ENCODE assay signal across 12 cellular contexts in genomic region chr1:17321991-17322390, GRCh38. TPM values are rescaled to one million over a fixed set of nuclear protein-coding genes. Genes with fewer than 3 reads are reported as not detected.
DNase-seq lines count a peak whose midpoint lies in the region; ATAC-seq, FAIRE-seq and TF ChIP-seq lines count a peak whose summit lies in the region.
"Not testable (repeated sequence)": the region's sequence is repeated elsewhere in the genome, so short reads cannot be mapped to it uniquely, and the experiment has no call there.
"Had no signal": no experiment of that assay in that cellular context is flagged by ENCODE, and none has a peak within 500 bp of the region (broad histone marks: within the 10 kb centered on the region; RNA-seq: fewer than 3 reads in every experiment).

No MANE protein-coding gene starts in this region.

- not testable (repeated sequence) for DNase-seq in K562 (ENCODE audit: extremely low read depth in 1 of 4, low spot score in 3 of 4); pancreas
- peak; percentile 39 to 53 for DNase-seq in left colon
- DNase-seq in mucosa of descending colon, result peak in 2 of 3 donors; percentile 58 to 83
- DNase-seq in small intestine, result peak; percentile 84
- DNase-seq in transverse colon, result peak; percentile 40

- not testable (repeated sequence) for H3K9me1 ChIP-seq in K562 (ENCODE audit: control insufficient read depth, insufficient read depth, low read length)

- not testable (repeated sequence) for TF ChIP-seq EP300 in K562 (IDR thresholded peaks at IDR 0.05; ENCODE audit: low read length)
- TF ChIP-seq EP300 in transverse colon (IDR thresholded peaks at IDR 0.05; ENCODE audit: low read depth), result peak; percentile 76

- H3K27ac ChIP-seq in K562 (ENCODE audit: extremely low read depth, low read depth, low read length); pancreas; small intestine (ENCODE audit: low read depth in 1 of 2, low read length in 1 of 2); transverse colon: not testable (repeated sequence)

- WGBS in K562 (ENCODE audit: insufficient coverage, low coverage, missing lambda C conversion rate), result 3% methylated on average over 4 of the region's 4 CpGs
- 67 to 68% methylated on average over 4 of the region's 4 CpGs for WGBS in pancreas, 2 donors
- 14 to 56% (median 39%) methylated on average over 4 of the region's 4 CpGs for WGBS in small intestine, 3 donors
- 17 to 59% methylated on average over 1 to 4 of the region's 4 CpGs for WGBS in transverse colon (ENCODE audit: low coverage in 1 of 2), 2 donors

- not testable (repeated sequence) for H4K20me1 ChIP-seq in K562 (replicated peaks; ENCODE audit: control insufficient read depth, insufficient read depth, low read length)

- not testable (repeated sequence) for H2AFZ ChIP-seq in K562 (ENCODE audit: low read depth, low read length)

- BruUV-seq in K562 (replicated peaks; lab: Mats Ljungman, UMichigan), result not testable (repeated sequence)

- POLR2A ChIA-PET in K562 (lab: Yijun Ruan, JAX), result interaction anchor here (0.8 to 1.0 kb wide), 2 partner anchors 9 to 61 kb away, joined by 4 read pairs; no protein-coding TSS in a partner anchor

- not testable (repeated sequence) for H3K4me2 ChIP-seq in K562 (ENCODE audit: insufficient read depth, low read length)

- CTCF ChIA-PET in K562 (lab: Yijun Ruan, JAX; ENCODE audit: low intra/inter-chr PET ratio), result not testable (repeated sequence)

- not testable (repeated sequence) for H3K36me3 ChIP-seq in K562 (ENCODE audit: control insufficient read depth, insufficient read depth, low read length); mucosa of descending colon (ENCODE audit: low read depth); pancreas; small intestine (ENCODE audit: control insufficient read depth in 2 of 2, insufficient read depth in 2 of 2, low read length in 2 of 2); transverse colon

- TF ChIP-seq POLR2A in K562 (conservative IDR thresholded peaks at IDR 0.05); transverse colon (IDR thresholded peaks at IDR 0.05): not testable (repeated sequence)

- peaks cover 16 to 31% of the 10 kb centered on the region in 2 experiments; a peak in 4 of 5 replicates for H3K27me3 ChIP-seq in K562 (ENCODE audit: control insufficient read depth in 2 of 2, insufficient read depth in 2 of 2, low read length in 2 of 2)
- not testable (repeated sequence) for H3K27me3 ChIP-seq in pancreas; small intestine (ENCODE audit: control insufficient read depth in 2 of 2, insufficient read depth in 2 of 2, low read length in 2 of 2); transverse colon

- H3K4me3 ChIP-seq in K562; mucosa of descending colon; pancreas; small intestine (ENCODE audit: low read depth in 1 of 2, low read length in 2 of 2); transverse colon: not testable (repeated sequence)

- not testable (repeated sequence) for H3K9ac ChIP-seq in K562 (ENCODE audit: insufficient read depth in 1 of 2, low read depth in 2 of 2, low read length in 2 of 2)

- in situ Hi-C loops in K562 (cut with MboI); transverse colon (cut with MboI; ENCODE audit: low pct_ligation_motif_present in 1 of 4, low pct_unique_long_range_greater_than_20kb in 1 of 4, low sequenced_read_pairs in 3 of 4): not testable (repeated sequence)

- TF ChIP-seq CTCF in K562 (IDR thresholded peaks at IDR 0.05 in 2 of 3, conservative IDR thresholded peaks at IDR 0.05 in 1 of 3; ENCODE audit: insufficient read depth in 2 of 3, low read depth in 1 of 3, low read length in 3 of 3); mucosa of descending colon (IDR thresholded peaks at IDR 0.05); pancreas (IDR thresholded peaks at IDR 0.05); transverse colon (IDR thresholded peaks at IDR 0.05): not testable (repeated sequence)

- intact Hi-C loops in K562 (cut with micrococcal nuclease); left colon (cut with DNase I, micrococcal nuclease); mucosa of descending colon (cut with DNase I, micrococcal nuclease); pancreas (cut with DNase I); transverse colon (cut with DNase I; ENCODE audit: low total_unique reads): not testable (repeated sequence)

- H3K9me3 ChIP-seq in K562 (replicated peaks; ENCODE audit: control insufficient read depth, insufficient read depth, low read depth, low read length); mucosa of descending colon; pancreas; small intestine (ENCODE audit: control insufficient read depth, low read depth); transverse colon: not testable (repeated sequence)

- FAIRE-seq in K562 (lab: Jason Lieb, UNC); small intestine (lab: Jason Lieb, UNC): not testable (repeated sequence)
- peak; percentile 70 for FAIRE-seq in pancreas (lab: Jason Lieb, UNC)

- not testable (repeated sequence) for ATAC-seq in K562, pancreas
- ATAC-seq in left colon (peak; percentile 97), mucosa of descending colon (peak; percentile 98)

- H3K79me2 ChIP-seq in K562 (ENCODE audit: control insufficient read depth, insufficient read depth, low read length), result not testable (repeated sequence)

- not testable (repeated sequence) for TF ChIP-seq RAD21 in K562 (CRISPR knock-in tag; conservative IDR thresholded peaks at IDR 0.05 in 1 of 2, IDR thresholded peaks at IDR 0.05 in 1 of 2)

- not testable (repeated sequence) for H3K4me1 ChIP-seq in K562 (replicated peaks in 1 of 2; ENCODE audit: control insufficient read depth in 2 of 2, insufficient read depth in 2 of 2, low read length in 2 of 2); mucosa of descending colon (ENCODE audit: low read depth); pancreas; small intestine (ENCODE audit: control insufficient read depth in 2 of 2, insufficient read depth in 1 of 2, low read depth in 1 of 2, low read length in 1 of 2); transverse colon

TF ChIP-seq in K562, 482 proteins besides CTCF, POLR2A, EP300 and RAD21 (continues in another document):
- peak; percentile 35; the same call in 1 of the 2 replicates for TF ChIP-seq ARID1B (IDR thresholded peaks at IDR 0.05)
- TF ChIP-seq CBFA2T2 (conservative IDR thresholded peaks at IDR 0.05), result peak; percentile 47

RNA-seq across cellular contexts. Expression of gene PADI4, which starts 14.0 kb away (rescaled TPM):
- 0.37 and 0.81 TPM in 2 replicates for total RNA-seq in K562 (2011; cell fraction: chromatin; rRNA removed; ENCODE audit: low replicate concordance)
- total RNA-seq in K562 (2011; cell fraction: nucleolus; rRNA removed), result 0.92 TPM in 1 of 2 replicates, not detected in the other
- total RNA-seq in K562 (2011; cell fraction: nucleoplasm; rRNA removed), result 0.66 TPM in 1 of 2 replicates, not detected in the other
- not detected in 2 replicates for total RNA-seq in K562 (2014; rRNA removed)
- not detected in 2 replicates for total RNA-seq in K562 (2014; rRNA removed; fragmentation: Illumina TruSeq; extraction: Trizol)
- not detected in 2 replicates for total RNA-seq in K562 (2015; rRNA removed; fragmentation: Illumina TruSeq; extraction: Trizol)
- 0.33 TPM in 1 of 2 replicates, not detected in the other for total RNA-seq in K562 (2021)
- polyA plus RNA-seq in K562 (2011; rRNA removed), result 0.09 TPM in 1 of 2 replicates, not detected in the other
- polyA plus RNA-seq in K562 (2011; cell fraction: cytosol; rRNA removed), result 0.15 and 1.3 TPM in 2 replicates
- polyA plus RNA-seq in K562 (2011; cell fraction: nucleus; rRNA removed), result 0.10 and 0.58 TPM in 2 replicates
- 0.04 and 0.17 TPM in 2 replicates for polyA plus RNA-seq in K562 (2012)
- not detected in 2 replicates for polyA plus RNA-seq in K562 (2014; fragmentation: Illumina TruSeq; extraction: Trizol)
- polyA plus RNA-seq in K562 (2014; fragmentation: Nextera tagmentation; extraction: Ambion mirVana), result under 1 TPM in 1 of 2 experiments, not detected in 1; 0.22 TPM
- polyA plus RNA-seq in K562 (2014; rRNA removed), result not detected in 2 replicates
- not detected in 2 replicates for polyA minus RNA-seq in K562 (2011; rRNA and poly(A)+ RNA removed)
- polyA minus RNA-seq in K562 (2011; cell fraction: cytosol; rRNA and poly(A)+ RNA removed), result not detected in 2 replicates
- polyA minus RNA-seq in K562 (2011; cell fraction: nucleus; rRNA and poly(A)+ RNA removed), result 0.27 TPM in 1 of 2 replicates, not detected in the other
- not detected for total RNA-seq in left colon
- total RNA-seq in mucosa of descending colon, result under 1 TPM in 1 of 3 donors, not detected in 2; 0.22 TPM
- total RNA-seq in pancreas, result under 1 TPM in 3 of 6 donors, not detected in 3; 0.06 to 0.83 (median 0.75) TPM
- polyA plus RNA-seq in pancreas, result under 1 TPM in 1 of 2 donors, not detected in 1; 0.12 TPM
- under 1 TPM in 1 of 3 donors, not detected in 2; 0.03 TPM for polyA plus RNA-seq in small intestine
- not detected for total RNA-seq in transverse colon
- total RNA-seq: A673, Calu3 had no signal
- polyA plus RNA-seq: AG04450 had no signal

RNA-seq across cellular contexts. Expression of gene PADI6, which starts 50.0 kb away (rescaled TPM):
- not detected in 2 replicates for total RNA-seq in K562 (2011; cell fraction: chromatin; rRNA removed; ENCODE audit: low replicate concordance)
- total RNA-seq in K562 (2011; cell fraction: nucleolus; rRNA removed), result not detected in 2 replicates
- not detected in 2 replicates for total RNA-seq in K562 (2011; cell fraction: nucleoplasm; rRNA removed)
- total RNA-seq in K562 (2014; rRNA removed) (not detected in 2 replicates), K562 (2014; rRNA removed; fragmentation: Illumina TruSeq; extraction: Trizol) (not detected in 2 replicates), K562 (2015; rRNA removed; fragmentation: Illumina TruSeq; extraction: Trizol) (not detected in 2 replicates), K562 (2021) (not detected in 2 replicates), left colon (not detected), mucosa of descending colon (not detected), pancreas (not detected), transverse colon (not detected)
- polyA plus RNA-seq in K562 (2011; rRNA removed) (not detected in 2 replicates), K562 (2014; fragmentation: Illumina TruSeq; extraction: Trizol) (not detected in 2 replicates), K562 (2014; fragmentation: Nextera tagmentation; extraction: Ambion mirVana) (not detected), K562 (2014; rRNA removed) (not detected in 2 replicates), pancreas (not detected), small intestine (not detected)
- not detected in 2 replicates for polyA plus RNA-seq in K562 (2011; cell fraction: cytosol; rRNA removed)
- not detected in 2 replicates for polyA plus RNA-seq in K562 (2011; cell fraction: nucleus; rRNA removed)
- polyA plus RNA-seq in K562 (2012), result not detected in 2 replicates
- polyA minus RNA-seq in K562 (2011; rRNA and poly(A)+ RNA removed), result not detected in 2 replicates
- polyA minus RNA-seq in K562 (2011; cell fraction: cytosol; rRNA and poly(A)+ RNA removed), result not detected in 2 replicates
- polyA minus RNA-seq in K562 (2011; cell fraction: nucleus; rRNA and poly(A)+ RNA removed), result not detected in 2 replicates
- total RNA-seq: A673; Calu3; CD4-positive, alpha-beta memory T cell; CD4-positive, CD25-positive, alpha-beta regulatory T cell; CD8-positive, alpha-beta memory T cell had no signal
- polyA plus RNA-seq: AG04450; CD8-positive, alpha-beta memory T cell had no signal
